In the genomic region with DNA sequence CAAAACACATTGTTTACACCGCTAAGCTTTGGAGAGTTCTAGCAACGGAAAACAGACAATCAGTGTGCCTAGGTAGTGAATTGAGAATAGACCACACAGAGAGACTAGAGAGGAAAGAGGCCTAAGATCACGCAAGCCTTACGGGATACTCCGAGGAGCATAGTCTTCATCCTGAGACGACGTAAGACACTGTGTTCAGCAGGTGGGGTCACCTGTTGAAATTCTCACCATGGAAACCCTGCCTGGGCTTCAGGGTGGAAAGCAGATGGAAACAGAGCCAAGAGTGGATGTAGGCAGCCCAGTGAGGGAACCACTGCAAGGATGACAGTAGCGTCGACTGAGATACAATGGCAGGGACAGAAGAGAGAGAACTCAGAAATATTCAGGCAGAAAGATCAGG, we compare ENCODE assay signal across 19 cellular contexts.
"Had no signal": no experiment of that assay in that cellular context is flagged by ENCODE, and none has a peak within 500 bp of the region (broad histone marks: within the 10 kb centered on the region; RNA-seq: fewer than 3 reads in every experiment).

No MANE protein-coding gene starts in this region.

- H3K4me1 ChIP-seq: SJSA1 had no signal

- H3K4me3 ChIP-seq: MG63, SJSA1, SK-N-MC had no signal

- DNase-seq: IMR-90, KG1, MG63, NCI-H1092, NCI-H1105 treated with DMSO at 0.1 percent for 48 hours, NCI-H1417 treated with DMSO at 0.1 percent for 48 hours, NCI-H146, NCI-H1694 treated with DMSO at 0.1 percent for 48 hours, NCI-H1930, NCI-H2081, NCI-H2107, NCI-H2227 treated with DMSO at 0.1 percent for 48 hours, NCI-H524 treated with DMSO at 0.1 percent for 48 hours, NCI-H69, NCI-H774, Right ventricle myocardium superior, SIG-M5 had no signal

- H3K27ac ChIP-seq: SJSA1, SK-N-MC had no signal

- H3K9me3 ChIP-seq: MG63, SJSA1 had no signal

- H3K27me3 ChIP-seq: MG63, SJSA1 had no signal

- H3K36me3 ChIP-seq: SJSA1 had no signal
